ENCODE assay signal across 18 cellular contexts in genomic region chr6:43437700-43438099, GRCh38. TPM values are rescaled to one million over a fixed set of nuclear protein-coding genes. Genes with fewer than 3 reads are reported as not detected.
DNase-seq lines count a peak whose midpoint lies in the region; TF ChIP-seq lines count a peak whose summit lies in the region.
"Had no signal": no experiment of that assay in that cellular context is flagged by ENCODE, and none has a peak within 500 bp of the region (broad histone marks: within the 10 kb centered on the region; RNA-seq: fewer than 3 reads in every experiment).

No MANE protein-coding gene starts in this region.

- H3K9ac ChIP-seq in mammary epithelial cell (ENCODE audit: insufficient read depth, low read length) (no peak overlapping the region), stomach smooth muscle (ENCODE audit: low read length in 2 of 2) (no peak overlapping the region)

- BruUV-seq in mammary epithelial cell (replicated peaks; lab: Mats Ljungman, UMichigan), result no TSS peak

- 75% methylated on average over 4 of the region's 4 CpGs for WGBS in mammary epithelial cell (ENCODE audit: low coverage, missing lambda C conversion rate)
- 68% methylated on average over 4 of the region's 4 CpGs for WGBS in esophagus, 2 donors

- no peaks in the 10 kb centered on the region for H4K20me1 ChIP-seq in mammary epithelial cell (ENCODE audit: insufficient read depth, low read length)

- H3K4me2 ChIP-seq in mammary epithelial cell (ENCODE audit: insufficient read depth, low read depth, low read length), result no peak overlapping the region

- in situ Hi-C loops in mammary epithelial cell (cut with MboI; ENCODE audit: low sequenced_read_pairs in 2 of 2), result no loop called here

- intact Hi-C loops in breast epithelium (cut with DNase I; ENCODE audit: low total_unique reads) (no loop called here), mammary epithelial cell (cut with micrococcal nuclease) (no loop called here)

- peaks cover 5% of the 10 kb centered on the region for H3K36me3 Mint-ChIP-seq in nephron progenitor cell (ENCODE audit: low read depth)

- no peaks in the 10 kb centered on the region for H3K27me3 ChIP-seq in breast epithelium
- no peaks in the 10 kb centered on the region for H3K27me3 ChIP-seq in mammary epithelial cell (ENCODE audit: insufficient read depth, low read length)
- H3K27me3 ChIP-seq in esophagus (ENCODE audit: control insufficient read depth in 1 of 2, insufficient read depth in 2 of 2, low read length in 2 of 2), result no peaks in the 10 kb centered on the region
- H3K27me3 ChIP-seq in stomach smooth muscle (ENCODE audit: control insufficient read depth in 1 of 2, insufficient read depth in 2 of 2, low read length in 2 of 2), result no peaks in the 10 kb centered on the region

- TF ChIP-seq POLR2A in breast epithelium (IDR thresholded peaks at IDR 0.05), result no peak

- TF ChIP-seq CTCF in breast epithelium (IDR thresholded peaks at IDR 0.05), result no peak
- TF ChIP-seq CTCF in mammary epithelial cell (conservative IDR thresholded peaks at IDR 0.05 in 1 of 2, IDR thresholded peaks at IDR 0.05 in 1 of 2; ENCODE audit: extremely low read depth in 1 of 2, insufficient read depth in 1 of 2, low read depth in 1 of 2, low read length in 2 of 2), result no peak
- no peak for TF ChIP-seq CTCF in nephron progenitor cell (IDR thresholded peaks at IDR 0.05)

- dilution Hi-C loops in mammary epithelial cell (cut with HindIII; ENCODE audit: low sequenced_read_pairs), result no loop called here

- peaks cover 2% of the 10 kb centered on the region for H3K79me2 ChIP-seq in mammary epithelial cell (ENCODE audit: insufficient read depth, low read length)

- H3K4me3 Mint-ChIP-seq in nephron progenitor cell, result no peak overlapping the region
- H3K4me3 Mint-ChIP-seq: H9 had no signal

- H3K27ac Mint-ChIP-seq in nephron progenitor cell, result peak overlapping the region; percentile 98
- H3K27ac Mint-ChIP-seq: H9 had no signal

- no peaks in the 10 kb centered on the region for H3K9me3 ChIP-seq in breast epithelium
- H3K9me3 ChIP-seq in mammary epithelial cell (replicated peaks; ENCODE audit: insufficient read depth, low read length), result no peaks in the 10 kb centered on the region
- H3K9me3 ChIP-seq in esophagus (ENCODE audit: control insufficient read depth in 2 of 2, insufficient read depth in 1 of 2, low read depth in 1 of 2, low read length in 1 of 2), result no peaks in the 10 kb centered on the region
- H3K9me3 ChIP-seq in stomach smooth muscle (ENCODE audit: control insufficient read depth in 2 of 2, low read length in 2 of 2), result no peaks in the 10 kb centered on the region

- DNase-seq in breast epithelium (ENCODE audit: low spot score in 2 of 2) (no peak), mammary epithelial cell (no peak), nephron progenitor cell (no peak), NCI-H1930 (lab: John Stamatoyannopoulos, UW) (no peak), NCI-H69 (lab: John Stamatoyannopoulos, UW) (no peak), SHP77 (lab: John Stamatoyannopoulos, UW) (no peak)
- DNase-seq: AML-193; DMS79 treated with DMSO at 0.1 percent for 48 hours; H9; KBM-7; NCI-H1105; NCI-H2081 treated with DMSO at 0.1 percent for 48 hours; NCI-H446 treated with DMSO at 0.1 percent for 48 hours; NK-92 treated with Interleukin-12 subunit alpha and Interleukin-12 subunit beta, amount 100 ng/mL, for 24 hours had no signal

- no peaks in the 10 kb centered on the region for H3K9me3 Mint-ChIP-seq in nephron progenitor cell
- H3K9me3 Mint-ChIP-seq: H9 had no signal

- H3K4me1 Mint-ChIP-seq in nephron progenitor cell, result peaks cover 26% of the 10 kb centered on the region
- H3K4me1 Mint-ChIP-seq: H9 had no signal

- H3K27ac ChIP-seq in breast epithelium, result peak overlapping the region; percentile 49 to 86
- H3K27ac ChIP-seq in mammary epithelial cell (ENCODE audit: insufficient read depth, low read depth, low read length), result no peak overlapping the region
- H3K27ac ChIP-seq in esophagus (ENCODE audit: low read depth in 2 of 2, low read length in 1 of 2), result peak overlapping the region; percentile 85 to 92
- H3K27ac ChIP-seq in stomach smooth muscle (ENCODE audit: low read length), result peak overlapping the region; percentile 70
- H3K27ac ChIP-seq: 22Rv1, C4-2B had no signal

- H3K4me1 ChIP-seq in breast epithelium (peaks cover 0 to 23% of the 10 kb centered on the region in 2 donors), mammary epithelial cell (ENCODE audit: insufficient read depth, low read length) (peaks cover 26% of the 10 kb centered on the region), esophagus (ENCODE audit: control insufficient read depth in 2 of 2, insufficient read depth in 2 of 2, low read length in 1 of 2) (peaks cover 5 to 31% of the 10 kb centered on the region in 2 donors), stomach smooth muscle (ENCODE audit: control insufficient read depth, insufficient read depth, low read length) (peaks cover 17% of the 10 kb centered on the region)

- no peak overlapping the region for H3K4me3 ChIP-seq in breast epithelium
- no peak overlapping the region for H3K4me3 ChIP-seq in mammary epithelial cell (replicated peaks in 1 of 3; ENCODE audit: insufficient read depth in 1 of 3, low read depth in 2 of 3, low read length in 3 of 3)
- H3K4me3 ChIP-seq in esophagus (ENCODE audit: low read depth in 1 of 2, low read length in 2 of 2), result no peak overlapping the region
- H3K4me3 ChIP-seq in stomach smooth muscle (ENCODE audit: low read length in 2 of 2), result no peak overlapping the region

- H3K27me3 Mint-ChIP-seq in nephron progenitor cell (ENCODE audit: low read depth, poor library complexity), result peaks cover 3% of the 10 kb centered on the region

- H2AFZ ChIP-seq in mammary epithelial cell (ENCODE audit: low read depth, low read length), result no peak overlapping the region

- CTCF ChIA-PET in mammary epithelial cell (lab: Charles Lee; ENCODE audit: low non-redundant PET), result interaction anchor here (0.9 kb wide), 1 partner anchor 11 kb away, joined by 11 read pairs; the partner anchor contains the start of gene ABCC10

- H3K36me3 ChIP-seq in breast epithelium, result no peaks in the 10 kb centered on the region
- H3K36me3 ChIP-seq in mammary epithelial cell (ENCODE audit: insufficient read depth, low read length), result peaks cover 12% of the 10 kb centered on the region
- peaks cover 0 to 24% of the 10 kb centered on the region in 2 donors for H3K36me3 ChIP-seq in esophagus (ENCODE audit: control insufficient read depth in 2 of 2, insufficient read depth in 2 of 2, low read length in 1 of 2)
- H3K36me3 ChIP-seq in stomach smooth muscle (ENCODE audit: control insufficient read depth in 2 of 2, insufficient read depth in 2 of 2, low read length in 2 of 2), result peaks cover 19 to 33% of the 10 kb centered on the region in 2 donors

RNA-seq across cellular contexts. Expression of gene ABCC10, which starts 10.4 kb away (rescaled TPM):
- total RNA-seq in breast epithelium, result 10 to 100 TPM in 2 of 3 donors, 1 to 10 TPM in 1; 9.0 to 19.9 (median 12.1) TPM
- total RNA-seq in mammary epithelial cell, result 10 to 100 TPM; 32.0 to 39.9 TPM
- polyA plus RNA-seq in mammary epithelial cell, result 17.4 TPM
- polyA minus RNA-seq in mammary epithelial cell, result 20.9 TPM
- 10 to 100 TPM; 13.3 to 40.6 TPM for polyA plus RNA-seq in esophagus

RNA-seq across cellular contexts. Expression of gene DLK2, which starts 17.6 kb away (rescaled TPM):
- total RNA-seq in breast epithelium (1 to 10 TPM in 2 of 3 donors, not detected in 1; 3.6 to 8.9 TPM), mammary epithelial cell (10 to 100 TPM; 45.2 to 49.9 TPM)
- polyA plus RNA-seq in mammary epithelial cell (53.9 TPM), esophagus (10 to 100 TPM; 11.3 to 18.7 TPM)
- 51.4 TPM for polyA minus RNA-seq in mammary epithelial cell

RNA-seq across cellular contexts. Expression of gene TJAP1, which starts 39.7 kb away (rescaled TPM):
- total RNA-seq in breast epithelium (10 to 100 TPM; 18.6 to 21.8 (median 21.3) TPM), mammary epithelial cell (10 to 100 TPM; 26.8 to 80.5 TPM)
- polyA plus RNA-seq in mammary epithelial cell (34.1 TPM), esophagus (10 to 100 TPM; 10.5 to 15.1 TPM)
- polyA minus RNA-seq in mammary epithelial cell, result 37.0 TPM

Comparison
In these comparisons a context has a peak if more than half of its experiments do, and no peak if none do; other contexts are left out.
1. RNA of gene DLK2, which starts 17.6 kb away (total RNA-seq): 45.2 to 49.9 TPM in mammary epithelial cell; 3.6 to 8.9 TPM in breast epithelium; every median in the first group is over 4 times any median in the second.